17 cellular contexts compared by ENCODE assay signal in genomic region chr3:189800436-189800835, GRCh38.
DNase-seq lines count a peak whose midpoint lies in the region; FAIRE-seq and TF ChIP-seq lines count a peak whose summit lies in the region.
"Had no signal": no experiment of that assay in that cellular context is flagged by ENCODE, and none has a peak within 500 bp of the region (broad histone marks: within the 10 kb centered on the region; RNA-seq: fewer than 3 reads in every experiment).

No MANE protein-coding gene starts in this region.

- TF ChIP-seq EP300 in sigmoid colon (IDR thresholded peaks at IDR 0.05) = no peak

- H4K20me1 ChIP-seq in keratinocyte (ENCODE audit: control insufficient read depth, extremely low read depth, insufficient read depth, low read length) (peaks cover 7% of the 10 kb centered on the region), smooth muscle cell (ENCODE audit: low read depth) (no peaks in the 10 kb centered on the region)

- no peak overlapping the region for H2AFZ ChIP-seq in keratinocyte (ENCODE audit: control insufficient read depth, low read length)
- no peak overlapping the region for H2AFZ ChIP-seq in smooth muscle cell (ENCODE audit: low read depth)

- 85% methylated on average over 7 of the region's 7 CpGs for WGBS in smooth muscle cell (ENCODE audit: low lambda C conversion rate)
- WGBS in sigmoid colon, 2 donors = 96 to 98% methylated on average over 7 of the region's 7 CpGs

- dilution Hi-C loops in keratinocyte (cut with MboI; ENCODE audit: extremely low pct_ligation_motif_present, low sequenced_read_pairs) = no loop called here

- no peaks in the 10 kb centered on the region for H3K9me3 Mint-ChIP-seq in CD8-positive, alpha-beta memory T cell
- H3K9me3 Mint-ChIP-seq: CD4-positive, alpha-beta memory T cell; HFFc6 had no signal

- no peaks in the 10 kb centered on the region for H3K27me3 Mint-ChIP-seq in CD8-positive, alpha-beta memory T cell
- H3K27me3 Mint-ChIP-seq: CD4-positive, alpha-beta memory T cell had no signal

- TF ChIP-seq POLR2A in sigmoid colon (IDR thresholded peaks at IDR 0.05) = no peak

- H3K9me1 ChIP-seq in keratinocyte (ENCODE audit: control insufficient read depth, extremely low read depth, insufficient read depth, low read length) = peaks cover 2% of the 10 kb centered on the region

- intact Hi-C loops in sigmoid colon (cut with DNase I) = no loop called here

- H3K4me1 ChIP-seq in keratinocyte (ENCODE audit: control insufficient read depth, extremely low read depth, insufficient read depth, low read length) (peaks cover 99% of the 10 kb centered on the region), smooth muscle cell (ENCODE audit: low read depth) (peaks cover 7% of the 10 kb centered on the region), sigmoid colon (no peaks in the 10 kb centered on the region)
- no peaks in the 10 kb centered on the region for H3K4me1 ChIP-seq in CD8-positive, alpha-beta memory T cell (ENCODE audit: insufficient read depth, low read length)
- H3K4me1 ChIP-seq: HAP-1 had no signal

- H3K79me2 ChIP-seq in keratinocyte (ENCODE audit: control insufficient read depth, insufficient read depth, low read length) (peaks cover 100% of the 10 kb centered on the region), smooth muscle cell (ENCODE audit: low read depth) (peaks cover 4% of the 10 kb centered on the region)

- no peaks in the 10 kb centered on the region for H3K36me3 Mint-ChIP-seq in CD8-positive, alpha-beta memory T cell
- H3K36me3 Mint-ChIP-seq: CD4-positive, alpha-beta memory T cell had no signal

- no peaks in the 10 kb centered on the region for H3K27me3 ChIP-seq in keratinocyte (ENCODE audit: control insufficient read depth, extremely low read depth, insufficient read depth, low read length)
- H3K27me3 ChIP-seq in smooth muscle cell (ENCODE audit: low read depth) = no peaks in the 10 kb centered on the region
- no peaks in the 10 kb centered on the region for H3K27me3 ChIP-seq in CD8-positive, alpha-beta memory T cell (ENCODE audit: insufficient read depth, low read length, poor library complexity, severe bottlenecking)
- no peaks in the 10 kb centered on the region for H3K27me3 ChIP-seq in sigmoid colon

- H3K4me2 ChIP-seq in keratinocyte (ENCODE audit: control insufficient read depth, extremely low read depth, insufficient read depth, low read depth, low read length) (peak overlapping the region; percentile 99), smooth muscle cell (no peak overlapping the region)

- no peaks in the 10 kb centered on the region for H3K9me3 ChIP-seq in keratinocyte (ENCODE audit: control insufficient read depth, low read depth, low read length)
- H3K9me3 ChIP-seq in smooth muscle cell (replicated peaks; ENCODE audit: low read depth) = no peaks in the 10 kb centered on the region
- no peaks in the 10 kb centered on the region for H3K9me3 ChIP-seq in CD8-positive, alpha-beta memory T cell (ENCODE audit: low read length)
- H3K9me3 ChIP-seq in sigmoid colon = no peaks in the 10 kb centered on the region
- H3K9me3 ChIP-seq: Caco-2, HAP-1 had no signal

- POLR2A ChIA-PET in CD8-positive, alpha-beta memory T cell (lab: Charles Lee) = no interaction called here

- no peaks in the 10 kb centered on the region for H3K4me1 Mint-ChIP-seq in CD8-positive, alpha-beta memory T cell
- H3K4me1 Mint-ChIP-seq: CD4-positive, alpha-beta memory T cell had no signal

- no peak overlapping the region for H3K4me3 Mint-ChIP-seq in CD8-positive, alpha-beta memory T cell
- H3K4me3 Mint-ChIP-seq: CD4-positive, alpha-beta memory T cell; HFFc6 had no signal

- H3K4me3 ChIP-seq in keratinocyte (ENCODE audit: control insufficient read depth in 2 of 3, extremely low read depth in 1 of 3, insufficient read depth in 2 of 3, low read depth in 1 of 3, low read length in 3 of 3) (peak overlapping the region in 2 of 3 experiments; percentile 16 to 50), smooth muscle cell (no peak overlapping the region), sigmoid colon (no peak overlapping the region)
- H3K4me3 ChIP-seq in CD8-positive, alpha-beta memory T cell (ENCODE audit: low read length) = no peak overlapping the region
- H3K4me3 ChIP-seq: GM12878, HAP-1 had no signal

- no peaks in the 10 kb centered on the region for H3F3A ChIP-seq in smooth muscle cell (ENCODE audit: low read depth)

- H3K36me3 ChIP-seq in keratinocyte (ENCODE audit: control insufficient read depth in 2 of 2, extremely low read depth in 1 of 2, insufficient read depth in 2 of 2, low read length in 2 of 2) = peaks cover 1 to 23% of the 10 kb centered on the region in 2 experiments
- H3K36me3 ChIP-seq in smooth muscle cell (ENCODE audit: low read depth) = no peaks in the 10 kb centered on the region
- H3K36me3 ChIP-seq in CD8-positive, alpha-beta memory T cell (ENCODE audit: insufficient read depth, low read length) = no peaks in the 10 kb centered on the region
- H3K36me3 ChIP-seq in sigmoid colon = no peaks in the 10 kb centered on the region
- H3K36me3 ChIP-seq: HAP-1 had no signal

- peak overlapping the region; percentile 80 for H3K27ac ChIP-seq in epithelial cell of prostate
- H3K27ac ChIP-seq in keratinocyte (ENCODE audit: control insufficient read depth, insufficient read depth, low read length) = peak overlapping the region; percentile 65
- peak overlapping the region; percentile 21 for H3K27ac ChIP-seq in smooth muscle cell (ENCODE audit: low read depth)
- H3K27ac ChIP-seq in CD8-positive, alpha-beta memory T cell (ENCODE audit: low read depth, low read length) = no peak overlapping the region
- H3K27ac ChIP-seq in sigmoid colon = no peak overlapping the region

- peak; percentile 48 for FAIRE-seq in keratinocyte (lab: Jason Lieb, UNC)
- FAIRE-seq: GM12878, H54 had no signal

- DNase-seq in epithelial cell of prostate (ENCODE audit: low read depth, low spot score) (no peak), keratinocyte (ENCODE audit: low read depth, low spot score) (no peak), smooth muscle cell (lab: John Stamatoyannopoulos, UW; ENCODE audit: unreplicated experiment) (no peak), iPS-NIHi11 (ENCODE audit: low spot score) (no peak), sigmoid colon (no peak)
- no peak for DNase-seq in CD8-positive, alpha-beta memory T cell
- DNase-seq: C1 segment of cervical spinal cord; Caco-2; CD4-positive, alpha-beta memory T cell; DMS153; DND-41; GDM1; GOT3; HFFc6 had no signal

- CTCF ChIA-PET in CD8-positive, alpha-beta memory T cell (lab: Charles Lee) = no interaction called here

- no peak overlapping the region for H3K27ac Mint-ChIP-seq in CD8-positive, alpha-beta memory T cell
- H3K27ac Mint-ChIP-seq: CD4-positive, alpha-beta memory T cell; HFFc6 had no signal

- TF ChIP-seq CTCF in keratinocyte (optimal IDR thresholded peaks at IDR 0.05 in 1 of 3, IDR thresholded peaks at IDR 0.05 in 1 of 3, conservative IDR thresholded peaks at IDR 0.05 in 1 of 3; ENCODE audit: extremely low read depth in 1 of 3, insufficient read depth in 2 of 3, low read length in 3 of 3) (no peak), smooth muscle cell (IDR thresholded peaks at IDR 0.05; ENCODE audit: borderline replicate concordance, insufficient read depth, poor library complexity, severe bottlenecking) (no peak), sigmoid colon (IDR thresholded peaks at IDR 0.05) (no peak)

- H3K9ac ChIP-seq in keratinocyte (ENCODE audit: control insufficient read depth, extremely low read depth, insufficient read depth, low read length) (peak overlapping the region; percentile 56), smooth muscle cell (ENCODE audit: low read depth) (no peak overlapping the region)

Comparison
In these comparisons a context has a peak if more than half of its experiments do, and no peak if none do; other contexts are left out.
1. H3K27ac ChIP-seq: peak in epithelial cell of prostate (single experiment), keratinocyte (single experiment) and smooth muscle cell (single experiment); none in CD8-positive, alpha-beta memory T cell (single experiment) and sigmoid colon (0 of 4).
2. H3K4me3 ChIP-seq: peak in keratinocyte (2 of 3); none in smooth muscle cell (single experiment), CD8-positive, alpha-beta memory T cell (single experiment) and sigmoid colon (0 of 4).